18 cellular contexts compared by ENCODE assay signal in the genomic region with DNA sequence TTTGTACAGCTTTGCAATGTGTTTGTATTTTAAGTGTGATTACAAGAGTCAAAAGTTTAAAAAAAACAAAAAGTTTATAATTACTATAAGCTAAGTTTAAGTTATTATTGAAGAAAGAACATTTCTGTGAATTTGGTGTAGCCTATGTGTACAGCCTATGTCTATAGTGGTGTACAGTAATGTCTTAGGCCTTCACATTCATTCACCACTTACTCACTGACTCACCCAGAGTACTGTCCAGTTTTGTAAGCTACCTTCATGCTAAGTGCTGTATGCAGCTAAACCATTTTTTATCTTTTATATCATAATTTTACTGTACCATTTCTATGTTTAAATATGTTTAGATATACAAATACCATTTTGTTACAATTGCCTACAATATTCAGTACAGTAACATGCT.
DNase-seq lines count a peak whose midpoint lies in the region; ATAC-seq and TF ChIP-seq lines count a peak whose summit lies in the region.
"Had no signal": no experiment of that assay in that cellular context is flagged by ENCODE, and none has a peak within 500 bp of the region (broad histone marks: within the 10 kb centered on the region; RNA-seq: fewer than 3 reads in every experiment).

No MANE protein-coding gene starts in this region.

- no peaks in the 10 kb centered on the region for H3K27me3 ChIP-seq in brain microvascular endothelial cell (replicated peaks)

- H3K36me3 ChIP-seq in brain microvascular endothelial cell (replicated peaks), result no peaks in the 10 kb centered on the region
- H3K36me3 ChIP-seq: BLaER1 had no signal

- in situ Hi-C loops in brain microvascular endothelial cell (cut with HindIII; ENCODE audit: low pct_ligation_motif_present, low sequenced_read_pairs) (no loop called here), G401 (cut with HindIII; ENCODE audit: low sequenced_read_pairs) (no loop called here)

- ATAC-seq in HG02610 (IDR thresholded peaks at IDR 0.05; ENCODE audit: unreplicated experiment), result peak; percentile 29

- H3K4me3 ChIP-seq in AG10803 (ENCODE audit: low read length) (no peak overlapping the region), brain microvascular endothelial cell (ENCODE audit: low read depth, low read length) (no peak overlapping the region)
- H3K4me3 ChIP-seq: BLaER1 had no signal

- DNase-seq in AG10803 (ENCODE audit: low read depth) (peak; percentile 1), brain microvascular endothelial cell (peak; percentile 14), iris pigment epithelial cell (ENCODE audit: low read depth) (peak; percentile 36), head of caudate nucleus (no peak), G401 (ENCODE audit: low spot score) (no peak), cortex of kidney (lab: John Stamatoyannopoulos, UW) (no peak)
- DNase-seq in activated T-cell treated with anti-CD3 and anti-CD28 coated beads, Interleukin-2, amount 50 U/mL, for 24 hours, result no peak
- DNase-seq: CD8-positive, alpha-beta memory T cell; DMS79 treated with DMSO at 0.1 percent for 48 hours; NCI-H1436; NCI-H2029; NCI-H2171 treated with DMSO at 0.1 percent for 48 hours; NCI-H748 treated with DMSO at 0.1 percent for 48 hours; OCI-M1 had no signal

- intact Hi-C loops in head of caudate nucleus (cut with DNase I), result no loop called here

- no peaks in the 10 kb centered on the region for H3K27me3 Mint-ChIP-seq in activated T-cell treated with anti-CD3 and anti-CD28 coated beads, Interleukin-2, amount 50 U/mL, for 24 hours
- H3K27me3 Mint-ChIP-seq: CD8-positive, alpha-beta memory T cell had no signal

- H3K36me3 Mint-ChIP-seq in activated T-cell treated with anti-CD3 and anti-CD28 coated beads, Interleukin-2, amount 50 U/mL, for 24 hours (ENCODE audit: low read depth), result no peaks in the 10 kb centered on the region

- no peak for TF ChIP-seq CTCF in AG10803 (conservative IDR thresholded peaks at IDR 0.05; ENCODE audit: low read length)
- no peak for TF ChIP-seq CTCF in brain microvascular endothelial cell (IDR thresholded peaks at IDR 0.05; ENCODE audit: low read depth, low read length, missing control alignments)

- no peak overlapping the region for H3K4me3 Mint-ChIP-seq in activated T-cell treated with anti-CD3 and anti-CD28 coated beads, Interleukin-2, amount 50 U/mL, for 24 hours
- H3K4me3 Mint-ChIP-seq: CD8-positive, alpha-beta memory T cell had no signal

- no peaks in the 10 kb centered on the region for H3K4me1 Mint-ChIP-seq in activated T-cell treated with anti-CD3 and anti-CD28 coated beads, Interleukin-2, amount 50 U/mL, for 24 hours (ENCODE audit: low read depth)
- H3K4me1 Mint-ChIP-seq: CD8-positive, alpha-beta memory T cell had no signal

- no peaks in the 10 kb centered on the region for H3K9me3 Mint-ChIP-seq in activated T-cell treated with anti-CD3 and anti-CD28 coated beads, Interleukin-2, amount 50 U/mL, for 24 hours
- H3K9me3 Mint-ChIP-seq: CD8-positive, alpha-beta memory T cell had no signal

- no peak overlapping the region for H3K27ac Mint-ChIP-seq in activated T-cell treated with anti-CD3 and anti-CD28 coated beads, Interleukin-2, amount 50 U/mL, for 24 hours
- H3K27ac Mint-ChIP-seq: CD8-positive, alpha-beta memory T cell had no signal

- H3K27ac ChIP-seq in brain microvascular endothelial cell, result no peak overlapping the region
- H3K27ac ChIP-seq: BLaER1, KMS-11, RWPE1 had no signal

Comparison
In these comparisons a context has a peak if more than half of its experiments do, and no peak if none do; other contexts are left out.
1. DNase-seq: peak in AG10803 (single experiment), brain microvascular endothelial cell (single experiment) and iris pigment epithelial cell (single experiment); none in head of caudate nucleus (0 of 42), G401 (single experiment), activated T-cell treated with anti-CD3 and anti-CD28 coated beads, Interleukin-2, amount 50 U/mL, for 24 hours (single experiment) and cortex of kidney (single experiment).